Comparison of ENCODE assay signal across 17 cellular contexts in the genomic region with DNA sequence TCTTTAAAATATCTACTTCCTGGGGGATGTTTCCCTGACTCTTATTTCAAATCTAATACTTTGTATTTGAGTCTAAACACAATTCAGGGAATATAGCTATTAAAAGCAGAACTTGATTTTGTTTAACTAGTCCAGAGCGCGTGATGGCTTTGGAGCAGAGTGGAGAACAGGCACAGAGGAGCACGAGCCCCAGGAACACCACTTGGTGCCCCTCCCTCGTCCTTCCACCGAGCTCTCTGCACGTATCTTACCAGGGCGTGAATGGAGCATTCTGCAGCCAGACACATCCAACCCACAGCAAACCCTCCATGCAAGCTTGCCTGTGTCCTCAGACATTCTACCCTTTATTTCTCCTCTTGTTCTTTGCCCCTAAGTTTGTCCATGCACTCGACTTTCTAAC.
"Had no signal": no experiment of that assay in that cellular context is flagged by ENCODE, and none has a peak within 500 bp of the region (broad histone marks: within the 10 kb centered on the region; RNA-seq: fewer than 3 reads in every experiment).

No MANE protein-coding gene starts in this region.

- H3K27ac ChIP-seq: epithelial cell of prostate, lower lobe of right lung, ovary, sigmoid colon, stomach, thoracic aorta had no signal

- H3K4me1 ChIP-seq: lower lobe of right lung had no signal

- H3K4me3 ChIP-seq: lower lobe of right lung, ovary, sigmoid colon, stomach, thoracic aorta had no signal

- H3K9me3 ChIP-seq: lower lobe of right lung, ovary, sigmoid colon, stomach, thoracic aorta had no signal

- FAIRE-seq: frontal cortex, TTC549 had no signal

- H3K27me3 ChIP-seq: ovary, stomach had no signal

- H3K36me3 ChIP-seq: lower lobe of right lung, ovary, sigmoid colon, stomach, thoracic aorta had no signal

- H3K27ac Mint-ChIP-seq: activated B cell treated with CpG ODN at 0.5 μM for 24 hours; activated CD4-positive, alpha-beta T cell treated with anti-CD3 and anti-CD28 coated beads, Interleukin-2, amount 10 ng/mL, durations not matched to agents 24 days and 14 days; activated naive CD8-positive, alpha-beta T cell; mesothelial cell of epicardium had no signal

- H3K36me3 Mint-ChIP-seq: activated naive CD8-positive, alpha-beta T cell had no signal

- ATAC-seq: lower lobe of right lung had no signal

- H3K9me3 Mint-ChIP-seq: activated B cell treated with CpG ODN at 0.5 μM for 24 hours; activated CD4-positive, alpha-beta T cell treated with anti-CD3 and anti-CD28 coated beads, Interleukin-2, amount 10 ng/mL, durations not matched to agents 24 days and 14 days had no signal

- H3K4me3 Mint-ChIP-seq: activated B cell treated with CpG ODN at 0.5 μM for 24 hours; activated CD4-positive, alpha-beta T cell treated with anti-CD3 and anti-CD28 coated beads, Interleukin-2, amount 10 ng/mL, durations not matched to agents 24 days and 14 days; activated naive CD8-positive, alpha-beta T cell; mesothelial cell of epicardium had no signal

- H3K4me1 Mint-ChIP-seq: activated B cell treated with CpG ODN at 0.5 μM for 24 hours had no signal

- DNase-seq: activated B cell treated with CpG ODN at 0.5 μM for 24 hours; activated CD4-positive, alpha-beta T cell treated with anti-CD3 and anti-CD28 coated beads, Interleukin-2, amount 10 ng/mL, durations not matched to agents 24 days and 14 days; activated CD8-positive, alpha-beta memory T cell treated with anti-CD3 and anti-CD28 coated beads for 24 hours; activated gamma-delta T cell treated with Interleukin-2 at 50 U/mL for 16 hours; dermis blood vessel endothelial cell; lower lobe of right lung; ovary; sigmoid colon; stimulated activated CD4-positive, alpha-beta T cell treated with anti-CD3 and anti-CD28 coated beads, Interleukin-1b, Interleukin-23, amount 100 ng/mL, for 48 hours; stomach; T-helper 2 cell had no signal
